Comparison of ENCODE assay signal across 24 cellular contexts in the genomic region with DNA sequence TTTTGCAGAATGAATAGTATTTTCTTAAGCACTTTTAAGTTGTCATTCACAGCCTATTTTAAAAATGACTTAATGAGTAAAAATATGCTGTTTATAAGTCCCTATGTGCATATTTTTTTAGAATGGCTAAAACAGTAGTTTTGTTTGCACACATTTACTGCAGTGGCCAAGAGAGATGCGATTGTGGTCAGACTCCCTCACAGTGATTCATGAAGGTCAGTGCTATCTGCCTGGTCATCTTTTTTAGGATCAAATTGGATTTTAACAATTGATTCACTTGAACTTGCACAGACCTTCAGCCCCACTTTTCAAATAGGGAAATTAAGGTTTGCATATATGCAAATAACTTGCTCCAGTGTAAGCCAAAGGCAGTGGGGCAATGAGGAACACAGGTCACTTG.
DNase-seq lines count a peak whose midpoint lies in the region; ATAC-seq and TF ChIP-seq lines count a peak whose summit lies in the region.
"Had no signal": no experiment of that assay in that cellular context is flagged by ENCODE, and none has a peak within 500 bp of the region (broad histone marks: within the 10 kb centered on the region; RNA-seq: fewer than 3 reads in every experiment).

No MANE protein-coding gene starts in this region.

- no peak overlapping the region for H3K27ac Mint-ChIP-seq in HFFc6
- H3K27ac Mint-ChIP-seq: activated naive CD8-positive, alpha-beta T cell treated with anti-CD3 and anti-CD28 coated beads, Interleukin-2, amount 10 ng/mL, durations not matched to agents 7 days and 5 days; activated T-helper 1 cell treated with anti-CD3 and anti-CD28 coated beads, Interleukin-12 subunit alpha, Interleukin-12 subunit beta, Interleukin-2, Interleukin-4 antibody, amounts not matched to agents 30 ng/mL and 10 ng/mL and 1 ng/mL, durations not matched to agents 14 hours and 24 hours and 36 hours; B cell; stimulated activated naive CD8-positive, alpha-beta T cell treated with anti-CD3 and anti-CD28 coated beads, Interleukin-15, amount 100 ng/mL, for 72 hours had no signal

- no peaks in the 10 kb centered on the region for H3K36me3 ChIP-seq in upper lobe of right lung
- H3K36me3 ChIP-seq: colonic mucosa, heart right ventricle, transverse colon had no signal

- H3K27me3 Mint-ChIP-seq in HFFc6 (ENCODE audit: insufficient read depth) = peaks cover 26% of the 10 kb centered on the region

- no peak overlapping the region for H3K4me3 Mint-ChIP-seq in HFFc6
- H3K4me3 Mint-ChIP-seq: activated naive CD8-positive, alpha-beta T cell treated with anti-CD3 and anti-CD28 coated beads, Interleukin-2, amount 10 ng/mL, durations not matched to agents 7 days and 5 days; activated T-helper 1 cell treated with anti-CD3 and anti-CD28 coated beads, Interleukin-12 subunit alpha, Interleukin-12 subunit beta, Interleukin-2, Interleukin-4 antibody, amounts not matched to agents 30 ng/mL and 10 ng/mL and 1 ng/mL, durations not matched to agents 14 hours and 24 hours and 36 hours; B cell; stimulated activated naive CD8-positive, alpha-beta T cell treated with anti-CD3 and anti-CD28 coated beads, Interleukin-15, amount 100 ng/mL, for 72 hours had no signal

- no peaks in the 10 kb centered on the region for H3K4me1 ChIP-seq in upper lobe of right lung
- H3K4me1 ChIP-seq: colonic mucosa, transverse colon had no signal

- no peaks in the 10 kb centered on the region for H3K9me3 ChIP-seq in upper lobe of right lung
- H3K9me3 ChIP-seq: colonic mucosa, heart right ventricle, transverse colon had no signal

- no peak overlapping the region for H3K27ac ChIP-seq in upper lobe of right lung
- H3K27ac ChIP-seq: colonic mucosa, heart right ventricle, HL-60, transverse colon had no signal

- TF ChIP-seq CTCF in HFFc6 (IDR thresholded peaks at IDR 0.05) (no peak), upper lobe of right lung (IDR thresholded peaks at IDR 0.05) (no peak)

- intact Hi-C loops in upper lobe of right lung (cut with DNase I) = no loop called here

- H3K36me3 Mint-ChIP-seq in HFFc6 (ENCODE audit: low read depth) = no peaks in the 10 kb centered on the region
- H3K36me3 Mint-ChIP-seq: activated naive CD8-positive, alpha-beta T cell treated with anti-CD3 and anti-CD28 coated beads, Interleukin-2, amount 10 ng/mL, durations not matched to agents 7 days and 5 days had no signal

- H3K4me1 Mint-ChIP-seq in HFFc6 (ENCODE audit: low read depth) = peaks cover 20% of the 10 kb centered on the region
- H3K4me1 Mint-ChIP-seq: activated naive CD8-positive, alpha-beta T cell treated with anti-CD3 and anti-CD28 coated beads, Interleukin-2, amount 10 ng/mL, durations not matched to agents 7 days and 5 days; B cell; stimulated activated naive CD8-positive, alpha-beta T cell treated with anti-CD3 and anti-CD28 coated beads, Interleukin-15, amount 100 ng/mL, for 72 hours had no signal

- no peaks in the 10 kb centered on the region for H3K9me3 Mint-ChIP-seq in HFFc6
- H3K9me3 Mint-ChIP-seq: activated naive CD8-positive, alpha-beta T cell treated with anti-CD3 and anti-CD28 coated beads, Interleukin-2, amount 10 ng/mL, durations not matched to agents 7 days and 5 days; activated T-helper 1 cell treated with anti-CD3 and anti-CD28 coated beads, Interleukin-12 subunit alpha, Interleukin-12 subunit beta, Interleukin-2, Interleukin-4 antibody, amounts not matched to agents 30 ng/mL and 10 ng/mL and 1 ng/mL, durations not matched to agents 14 hours and 24 hours and 36 hours; stimulated activated naive CD8-positive, alpha-beta T cell treated with anti-CD3 and anti-CD28 coated beads, Interleukin-15, amount 100 ng/mL, for 72 hours had no signal

- peak; percentile 49 for ATAC-seq in SK-N-SH treated with all-trans-retinoic acid at 6 μM for 48 hours
- no peak for ATAC-seq in GM21515 (IDR thresholded peaks at IDR 0.05; ENCODE audit: unreplicated experiment)
- no peak for ATAC-seq in GM18498 (IDR thresholded peaks at IDR 0.05; ENCODE audit: unreplicated experiment)
- no peak for ATAC-seq in GM19351 (IDR thresholded peaks at IDR 0.05; ENCODE audit: unreplicated experiment)
- no peak for ATAC-seq in upper lobe of right lung
- ATAC-seq: heart right ventricle; left ventricle myocardium superior; stimulated activated naive CD8-positive, alpha-beta T cell treated with anti-CD3 and anti-CD28 coated beads, Interleukin-15, amount 100 ng/mL, for 72 hours had no signal

- DNase-seq in HFFc6 (peak; percentile 68), glomerular visceral epithelial cell (ENCODE audit: extremely low spot score) (peak; percentile 20), upper lobe of right lung (no peak)
- DNase-seq: activated CD4-positive, alpha-beta T cell treated with anti-CD3 and anti-CD28 coated beads for 48 hours; activated naive CD8-positive, alpha-beta T cell treated with anti-CD3 and anti-CD28 coated beads, Interleukin-2, amount 10 ng/mL, durations not matched to agents 7 days and 5 days; colonic mucosa; COR-L47; heart right ventricle; KBM-7; left ventricle myocardium superior; NCI-H1048; NCI-H1930; NCI-H446 treated with DMSO at 0.1 percent for 48 hours; Right ventricle myocardium superior; stimulated activated CD4-positive, alpha-beta T cell treated with anti-CD3 and anti-CD28 coated beads, Interleukin-4, amount 100 ng/mL, for 4 hours; stimulated activated naive CD8-positive, alpha-beta T cell treated with anti-CD3 and anti-CD28 coated beads, Interleukin-15, amount 100 ng/mL, for 72 hours; transverse colon had no signal

- H3K4me3 ChIP-seq in upper lobe of right lung = no peak overlapping the region
- H3K4me3 ChIP-seq: colonic mucosa, heart right ventricle, transverse colon had no signal

- no peaks in the 10 kb centered on the region for H3K27me3 ChIP-seq in upper lobe of right lung
- H3K27me3 ChIP-seq: colonic mucosa, transverse colon had no signal

TF ChIP-seq in SK-N-SH treated with all-trans-retinoic acid at 6 μM for 48 hours, 23 proteins besides CTCF, POLR2A, EP300 and RAD21 (continues in another document):
- TF ChIP-seq TOX (CRISPR knock-in tag; IDR thresholded peaks at IDR 0.05; ENCODE audit: borderline replicate concordance) = no peak
- TF ChIP-seq ISL1 (CRISPR knock-in tag; IDR thresholded peaks at IDR 0.05) = no peak
- no peak for TF ChIP-seq GLIS3 (CRISPR knock-in tag; IDR thresholded peaks at IDR 0.05)
- TF ChIP-seq, protein P1, sequence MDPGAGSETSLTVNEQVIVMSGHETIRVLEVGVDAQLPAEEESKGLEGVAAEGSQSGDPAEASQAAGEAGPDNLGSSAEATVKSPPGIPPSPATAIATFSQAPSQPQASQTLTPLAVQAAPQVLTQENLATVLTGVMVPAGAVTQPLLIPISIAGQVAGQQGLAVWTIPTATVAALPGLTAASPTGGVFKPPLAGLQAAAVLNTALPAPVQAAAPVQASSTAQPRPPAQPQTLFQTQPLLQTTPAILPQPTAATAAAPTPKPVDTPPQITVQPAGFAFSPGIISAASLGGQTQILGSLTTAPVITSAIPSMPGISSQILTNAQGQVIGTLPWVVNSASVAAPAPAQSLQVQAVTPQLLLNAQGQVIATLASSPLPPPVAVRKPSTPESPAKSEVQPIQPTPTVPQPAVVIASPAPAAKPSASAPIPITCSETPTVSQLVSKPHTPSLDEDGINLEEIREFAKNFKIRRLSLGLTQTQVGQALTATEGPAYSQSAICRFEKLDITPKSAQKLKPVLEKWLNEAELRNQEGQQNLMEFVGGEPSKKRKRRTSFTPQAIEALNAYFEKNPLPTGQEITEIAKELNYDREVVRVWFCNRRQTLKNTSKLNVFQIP (CRISPR knock-in tag; IDR thresholded peaks at IDR 0.05; ENCODE audit: borderline replicate concordance, low read depth) = no peak
- no peak for TF ChIP-seq OSR1 (CRISPR knock-in tag; IDR thresholded peaks at IDR 0.05)
- TF ChIP-seq, protein P2, sequence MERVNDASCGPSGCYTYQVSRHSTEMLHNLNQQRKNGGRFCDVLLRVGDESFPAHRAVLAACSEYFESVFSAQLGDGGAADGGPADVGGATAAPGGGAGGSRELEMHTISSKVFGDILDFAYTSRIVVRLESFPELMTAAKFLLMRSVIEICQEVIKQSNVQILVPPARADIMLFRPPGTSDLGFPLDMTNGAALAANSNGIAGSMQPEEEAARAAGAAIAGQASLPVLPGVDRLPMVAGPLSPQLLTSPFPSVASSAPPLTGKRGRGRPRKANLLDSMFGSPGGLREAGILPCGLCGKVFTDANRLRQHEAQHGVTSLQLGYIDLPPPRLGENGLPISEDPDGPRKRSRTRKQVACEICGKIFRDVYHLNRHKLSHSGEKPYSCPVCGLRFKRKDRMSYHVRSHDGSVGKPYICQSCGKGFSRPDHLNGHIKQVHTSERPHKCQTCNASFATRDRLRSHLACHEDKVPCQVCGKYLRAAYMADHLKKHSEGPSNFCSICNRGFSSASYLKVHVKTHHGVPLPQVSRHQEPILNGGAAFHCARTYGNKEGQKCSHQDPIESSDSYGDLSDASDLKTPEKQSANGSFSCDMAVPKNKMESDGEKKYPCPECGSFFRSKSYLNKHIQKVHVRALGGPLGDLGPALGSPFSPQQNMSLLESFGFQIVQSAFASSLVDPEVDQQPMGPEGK (CRISPR knock-in tag; IDR thresholded peaks at IDR 0.05; ENCODE audit: borderline replicate concordance) = no peak
- TF ChIP-seq, protein P3, sequence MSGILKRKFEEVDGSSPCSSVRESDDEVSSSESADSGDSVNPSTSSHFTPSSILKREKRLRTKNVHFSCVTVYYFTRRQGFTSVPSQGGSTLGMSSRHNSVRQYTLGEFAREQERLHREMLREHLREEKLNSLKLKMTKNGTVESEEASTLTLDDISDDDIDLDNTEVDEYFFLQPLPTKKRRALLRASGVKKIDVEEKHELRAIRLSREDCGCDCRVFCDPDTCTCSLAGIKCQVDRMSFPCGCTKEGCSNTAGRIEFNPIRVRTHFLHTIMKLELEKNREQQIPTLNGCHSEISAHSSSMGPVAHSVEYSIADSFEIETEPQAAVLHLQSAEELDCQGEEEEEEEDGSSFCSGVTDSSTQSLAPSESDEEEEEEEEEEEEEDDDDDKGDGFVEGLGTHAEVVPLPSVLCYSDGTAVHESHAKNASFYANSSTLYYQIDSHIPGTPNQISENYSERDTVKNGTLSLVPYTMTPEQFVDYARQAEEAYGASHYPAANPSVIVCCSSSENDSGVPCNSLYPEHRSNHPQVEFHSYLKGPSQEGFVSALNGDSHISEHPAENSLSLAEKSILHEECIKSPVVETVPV (CRISPR knock-in tag; IDR thresholded peaks at IDR 0.05) = no peak
- TF ChIP-seq ARNTL (CRISPR knock-in tag; IDR thresholded peaks at IDR 0.05; ENCODE audit: borderline replicate concordance, low read depth) = no peak
- TF ChIP-seq ZFP30 (CRISPR knock-in tag; IDR thresholded peaks at IDR 0.05) = no peak
- TF ChIP-seq BACH2 (CRISPR knock-in tag; IDR thresholded peaks at IDR 0.05; ENCODE audit: borderline replicate concordance) = no peak
- no peak for TF ChIP-seq ESRRG (CRISPR knock-in tag; IDR thresholded peaks at IDR 0.05)
- no peak for TF ChIP-seq RARB (CRISPR knock-in tag; IDR thresholded peaks at IDR 0.05)
- TF ChIP-seq ZNF70 (CRISPR knock-in tag; IDR thresholded peaks at IDR 0.05) = no peak
- no peak for TF ChIP-seq TCF4 (CRISPR knock-in tag; IDR thresholded peaks at IDR 0.05; ENCODE audit: borderline replicate concordance)
